17 cellular contexts compared by ENCODE assay signal in genomic region chr6:156993713-156994112, GRCh38.
DNase-seq lines count a peak whose midpoint lies in the region; ATAC-seq, FAIRE-seq and TF ChIP-seq lines count a peak whose summit lies in the region.
"Had no signal": no experiment of that assay in that cellular context is flagged by ENCODE, and none has a peak within 500 bp of the region (broad histone marks: within the 10 kb centered on the region; RNA-seq: fewer than 3 reads in every experiment).

No MANE protein-coding gene starts in this region.

- H2BK15ac ChIP-seq in H9 (ENCODE audit: low read depth, low read length) = no peak overlapping the region

- H2AFZ ChIP-seq in GM12878 (ENCODE audit: control insufficient read depth, low read depth, low read length) (no peak overlapping the region), hepatocyte (no peak overlapping the region), H9 (ENCODE audit: low read length) (no peak overlapping the region)

- H2BK120ac ChIP-seq in H9 (ENCODE audit: low read depth, low read length, poor library complexity, severe bottlenecking) = no peak overlapping the region

- H3K9me3 ChIP-seq in HEK293 (ENCODE audit: control insufficient read depth, insufficient read depth, low read depth, low read length) = no peaks in the 10 kb centered on the region
- H3K9me3 ChIP-seq in GM12878 (replicated peaks; ENCODE audit: control insufficient read depth, insufficient read depth, low read length) = no peaks in the 10 kb centered on the region
- no peaks in the 10 kb centered on the region for H3K9me3 ChIP-seq in hepatocyte (ENCODE audit: low read depth)
- H3K9me3 ChIP-seq in transverse colon = no peaks in the 10 kb centered on the region
- H3K9me3 ChIP-seq in H9 (ENCODE audit: control insufficient read depth, low read depth, low read length) = no peaks in the 10 kb centered on the region
- H3K9me3 ChIP-seq: BE2C had no signal

- no peak overlapping the region for H3K18ac ChIP-seq in H9 (ENCODE audit: insufficient read length, low read depth, low read length)

- RAD21 ChIA-PET in GM12878 (lab: Charles Lee; ENCODE audit: unreplicated experiment) = interaction anchor here (0.6 kb wide), 1 partner anchor 8 kb away, joined by 3 read pairs; no protein-coding TSS in a partner anchor

- no peak overlapping the region for H3K4ac ChIP-seq in H9 (ENCODE audit: low read depth, low read length)

- no peak for DNase-seq in GM12878 (ENCODE audit: low read depth, low spot score)
- DNase-seq in hepatocyte (ENCODE audit: low spot score) = no peak
- no peak for DNase-seq in transverse colon
- DNase-seq in H9 = no peak
- no peak for DNase-seq in NCI-H146 treated with DMSO at 0.1 percent for 48 hours (lab: John Stamatoyannopoulos, UW; ENCODE audit: unreplicated experiment)
- DNase-seq in caudate nucleus (lab: John Stamatoyannopoulos, UW) = no peak
- DNase-seq: BE2C; CD8-positive, alpha-beta T cell; DMS79; NCI-H1048; NCI-H1436 treated with DMSO at 0.1 percent for 48 hours; NCI-H2081; NCI-H82; SIG-M5 had no signal

- no peak overlapping the region for H3T11ph ChIP-seq in H9 (ENCODE audit: low read length)

- H3K9ac ChIP-seq in GM12878 (ENCODE audit: control insufficient read depth, insufficient read depth, low read length) (no peak overlapping the region), H9 (ENCODE audit: extremely low read depth, insufficient read length, low read length) (no peak overlapping the region)

- H3K27me3 Mint-ChIP-seq in H9 (ENCODE audit: low read depth) = no peaks in the 10 kb centered on the region

- in situ Hi-C loops in GM12878 (cut with MboI) = no loop called here
- in situ Hi-C loops in transverse colon (cut with MboI; ENCODE audit: low pct_ligation_motif_present in 1 of 4, low pct_unique_long_range_greater_than_20kb in 1 of 4, low sequenced_read_pairs in 3 of 4) = no loop called here

- peaks cover 40 to 46% of the 10 kb centered on the region in 2 experiments for H3K4me1 Mint-ChIP-seq in H9

- H3K23ac ChIP-seq in H9 (ENCODE audit: insufficient read length, low read depth, low read length) = no peak overlapping the region

- H2AK5ac ChIP-seq in H9 (ENCODE audit: insufficient read length, low read length) = no peak overlapping the region

- H4K20me1 ChIP-seq in GM12878 (ENCODE audit: control insufficient read depth, insufficient read depth) = peaks cover 7% of the 10 kb centered on the region; the same call in 1 of the 2 replicates
- peaks cover 54% of the 10 kb centered on the region for H4K20me1 ChIP-seq in hepatocyte (ENCODE audit: insufficient read depth, poor library complexity, severe bottlenecking)
- H4K20me1 ChIP-seq in H9 (ENCODE audit: control insufficient read depth, insufficient read depth, insufficient read length) = no peaks in the 10 kb centered on the region

- ATAC-seq in GM12878 = no peak
- ATAC-seq: CD8-positive, alpha-beta T cell; HCT116 had no signal

- no peaks in the 10 kb centered on the region for H3K36me3 Mint-ChIP-seq in H9 (ENCODE audit: insufficient read depth in 1 of 3, low read depth in 3 of 3)
- H3K36me3 Mint-ChIP-seq: CD8-positive, alpha-beta T cell had no signal

- no TSS peak for BruUV-seq in GM12878 (replicated peaks; lab: Mats Ljungman, UMichigan)

- no peaks in the 10 kb centered on the region for H3K23me2 ChIP-seq in H9 (ENCODE audit: insufficient read length, low read depth, low read length, poor library complexity, severe bottlenecking)

- H3K4me3 Mint-ChIP-seq in H9 = no peak overlapping the region
- H3K4me3 Mint-ChIP-seq: CD8-positive, alpha-beta T cell had no signal

- WGBS in GM12878 (ENCODE audit: insufficient coverage, insufficient replicate concordance, low lambda C conversion rate, missing lambda C conversion rate) = 94% methylated on average over 2 of the region's 2 CpGs
- WGBS in hepatocyte (ENCODE audit: low lambda C conversion rate, missing lambda C conversion rate) = 78% methylated on average over 2 of the region's 2 CpGs
- 60 to 72% methylated on average over 2 of the region's 2 CpGs for WGBS in transverse colon (ENCODE audit: low coverage in 1 of 2), 2 donors
- WGBS in H9 (ENCODE audit: extremely low coverage, insufficient read length, low lambda C conversion rate) = no CpG with 5 or more reads among the region's 2 CpGs

- peaks cover 78% of the 10 kb centered on the region for H3K79me2 ChIP-seq in GM12878 (ENCODE audit: control insufficient read depth, insufficient read depth, low read length)
- peaks cover 100% of the 10 kb centered on the region for H3K79me2 ChIP-seq in hepatocyte
- H3K79me2 ChIP-seq in H9 (ENCODE audit: insufficient read depth, low read length) = peaks cover 4% of the 10 kb centered on the region; the same call in 1 of the 2 replicates

- H3K4me2 ChIP-seq in GM12878 (ENCODE audit: control insufficient read depth, insufficient read depth) = peak overlapping the region; percentile 60
- H3K4me2 ChIP-seq in hepatocyte = peak overlapping the region; percentile 36
- no peak overlapping the region for H3K4me2 ChIP-seq in H9 (ENCODE audit: insufficient read depth, insufficient read length, low read length)

- no peak overlapping the region for H4K91ac ChIP-seq in H9 (ENCODE audit: insufficient read length, low read depth, low read length)

- H2BK12ac ChIP-seq in H9 (ENCODE audit: insufficient read length, low read depth, low read length) = no peak overlapping the region

- CTCF ChIA-PET in HEK293 (lab: Yijun Ruan, JAX) (no interaction called here), GM12878 (lab: Yijun Ruan, JAX) (no interaction called here)

- no peak overlapping the region for H4K5ac ChIP-seq in H9 (ENCODE audit: insufficient read length, low read depth, low read length)

- H3K9me2 ChIP-seq in hepatocyte (replicated peaks; ENCODE audit: insufficient read depth) = no peaks in the 10 kb centered on the region

- no peak for TF ChIP-seq CTCF in HEK293 (tag by site-specific recombination; IDR thresholded peaks at IDR 0.05)
- TF ChIP-seq CTCF in GM12878 (IDR thresholded peaks at IDR 0.05 in 2 of 3, conservative IDR thresholded peaks at IDR 0.05 in 1 of 3; ENCODE audit: control insufficient read depth in 2 of 3, extremely low read depth in 1 of 3, insufficient read depth in 1 of 3, low read depth in 3 of 3, low read length in 3 of 3) = no peak
- TF ChIP-seq CTCF in hepatocyte (IDR thresholded peaks at IDR 0.05; ENCODE audit: poor library complexity) = no peak
- TF ChIP-seq CTCF in transverse colon (IDR thresholded peaks at IDR 0.05) = no peak
- TF ChIP-seq CTCF in H9 (conservative IDR thresholded peaks at IDR 0.05) = no peak

- no peak overlapping the region for H3K4me3 ChIP-seq in HEK293 (ENCODE audit: low read depth, low read length)
- H3K4me3 ChIP-seq in GM12878 = no peak overlapping the region
- no peak overlapping the region for H3K4me3 ChIP-seq in hepatocyte
- H3K4me3 ChIP-seq in transverse colon = no peak overlapping the region

- H3K9me3 Mint-ChIP-seq in H9 = no peaks in the 10 kb centered on the region
- H3K9me3 Mint-ChIP-seq: CD8-positive, alpha-beta T cell had no signal

- TF ChIP-seq POLR2A in GM12878 (IDR thresholded peaks at IDR 0.05; ENCODE audit: low read depth, low read length) (no peak), transverse colon (IDR thresholded peaks at IDR 0.05) (no peak)

- H2BK5ac ChIP-seq in H9 (ENCODE audit: insufficient read length, low read length) = no peak overlapping the region

- no peaks in the 10 kb centered on the region for H3K27me3 ChIP-seq in GM12878 (replicated peaks in 1 of 2; ENCODE audit: control insufficient read depth in 2 of 2, insufficient read depth in 2 of 2, low read length in 1 of 2)
- no peaks in the 10 kb centered on the region for H3K27me3 ChIP-seq in hepatocyte
- H3K27me3 ChIP-seq in transverse colon = no peaks in the 10 kb centered on the region
- no peaks in the 10 kb centered on the region for H3K27me3 ChIP-seq in H9 (ENCODE audit: insufficient read depth, low read length)
- H3K27me3 ChIP-seq: BE2C had no signal

- no peak overlapping the region for H3K14ac ChIP-seq in H9 (ENCODE audit: insufficient read depth, low read length)

- no peak overlapping the region; a peak in 1 of 7 replicates for H3K27ac Mint-ChIP-seq in H9
- H3K27ac Mint-ChIP-seq: CD8-positive, alpha-beta T cell had no signal

- no peaks in the 10 kb centered on the region for H3K36me3 ChIP-seq in HEK293 (ENCODE audit: control insufficient read depth in 2 of 2, insufficient read depth in 1 of 2, low read length in 2 of 2)
- peaks cover 0 to 4% of the 10 kb centered on the region in 2 experiments; a peak in 2 of 4 replicates for H3K36me3 ChIP-seq in GM12878 (ENCODE audit: control insufficient read depth in 2 of 2, insufficient read depth in 2 of 2, low read length in 1 of 2)
- H3K36me3 ChIP-seq in hepatocyte (replicated peaks; ENCODE audit: insufficient read depth, low read depth) = no peaks in the 10 kb centered on the region
- H3K36me3 ChIP-seq in transverse colon = no peaks in the 10 kb centered on the region
- H3K36me3 ChIP-seq: BE2C had no signal

- no peaks in the 10 kb centered on the region for H3K79me1 ChIP-seq in H9 (ENCODE audit: insufficient read depth, low read depth, low read length, poor library complexity, severe bottlenecking)

- intact Hi-C loops in GM12878 (cut with micrococcal nuclease; ENCODE audit: unreplicated experiment) (no loop called here), transverse colon (cut with DNase I; ENCODE audit: low total_unique reads) (no loop called here)

- FAIRE-seq in GM12878 (lab: Jason Lieb, UNC) = no peak
- FAIRE-seq: D721Med had no signal

- H3K27ac ChIP-seq in HEK293 (ENCODE audit: extremely low read depth, low read depth, low read length) = no peak overlapping the region
- no peak overlapping the region for H3K27ac ChIP-seq in GM12878 (ENCODE audit: control insufficient read depth, insufficient read depth)
- H3K27ac ChIP-seq in hepatocyte = peak overlapping the region; percentile 48
- peak overlapping the region; percentile 56 to 74 (median 66) for H3K27ac ChIP-seq in transverse colon
- H3K27ac ChIP-seq in H9 (ENCODE audit: insufficient read length, low read depth, low read length) = no peak overlapping the region
- H3K27ac ChIP-seq in caudate nucleus (ENCODE audit: low read depth, low read length) = no peak overlapping the region

- POLR2A ChIA-PET in HEK293 (lab: Yijun Ruan, JAX) = interaction anchor here (0.7 kb wide), 1 partner anchor 204 kb away, joined by 5 read pairs; no protein-coding TSS in a partner anchor
- POLR2A ChIA-PET in GM12878 (lab: Charles Lee) = no interaction called here

- H3K56ac ChIP-seq in H9 (ENCODE audit: insufficient read length, low read depth, low read length) = no peak overlapping the region

- SMC1A ChIA-PET in GM12878 (lab: Charles Lee; ENCODE audit: uncharacterized antibody, unreplicated experiment) = interaction anchor here (1.2 kb wide), 1 partner anchor 14 kb away, joined by 3 read pairs; no protein-coding TSS in a partner anchor

- TF ChIP-seq EP300 in GM12878 (IDR thresholded peaks at IDR 0.05; ENCODE audit: borderline replicate concordance in 1 of 2, control insufficient read depth in 1 of 2, low read depth in 2 of 2, low read length in 2 of 2) (no peak), transverse colon (IDR thresholded peaks at IDR 0.05; ENCODE audit: low read depth) (no peak)

- TF ChIP-seq RAD21 in GM12878 (IDR thresholded peaks at IDR 0.05; ENCODE audit: insufficient read depth, low read depth, low read length) = no peak

- peaks cover 10% of the 10 kb centered on the region for H3K4me1 ChIP-seq in HEK293 (ENCODE audit: control insufficient read depth, insufficient read depth, low read length)
- H3K4me1 ChIP-seq in GM12878 (ENCODE audit: control insufficient read depth, insufficient read depth, low read length) = peaks cover 5% of the 10 kb centered on the region
- H3K4me1 ChIP-seq in hepatocyte (ENCODE audit: insufficient read depth) = peaks cover 24% of the 10 kb centered on the region
- peaks cover 14 to 47% (median 27%) of the 10 kb centered on the region in 4 donors for H3K4me1 ChIP-seq in transverse colon
- peaks cover 4% of the 10 kb centered on the region; the same call in 1 of the 2 replicates for H3K4me1 ChIP-seq in H9 (ENCODE audit: insufficient read depth, low read length)

- H2BK20ac ChIP-seq in H9 (ENCODE audit: low read depth, low read length, poor library complexity, severe bottlenecking) = no peak overlapping the region

- no peak overlapping the region for H4K8ac ChIP-seq in H9 (replicated peaks; ENCODE audit: insufficient read length, low read depth, low read length)

Comparison
In these comparisons a context has a peak if more than half of its experiments do, and no peak if none do; other contexts are left out.
1. H3K27ac ChIP-seq: peak in hepatocyte (single experiment) and transverse colon (4 of 4); none in HEK293 (single experiment), GM12878 (single experiment), H9 (single experiment) and caudate nucleus (single experiment).